ENCODE assay signal across 11 cellular contexts in the genomic region with DNA sequence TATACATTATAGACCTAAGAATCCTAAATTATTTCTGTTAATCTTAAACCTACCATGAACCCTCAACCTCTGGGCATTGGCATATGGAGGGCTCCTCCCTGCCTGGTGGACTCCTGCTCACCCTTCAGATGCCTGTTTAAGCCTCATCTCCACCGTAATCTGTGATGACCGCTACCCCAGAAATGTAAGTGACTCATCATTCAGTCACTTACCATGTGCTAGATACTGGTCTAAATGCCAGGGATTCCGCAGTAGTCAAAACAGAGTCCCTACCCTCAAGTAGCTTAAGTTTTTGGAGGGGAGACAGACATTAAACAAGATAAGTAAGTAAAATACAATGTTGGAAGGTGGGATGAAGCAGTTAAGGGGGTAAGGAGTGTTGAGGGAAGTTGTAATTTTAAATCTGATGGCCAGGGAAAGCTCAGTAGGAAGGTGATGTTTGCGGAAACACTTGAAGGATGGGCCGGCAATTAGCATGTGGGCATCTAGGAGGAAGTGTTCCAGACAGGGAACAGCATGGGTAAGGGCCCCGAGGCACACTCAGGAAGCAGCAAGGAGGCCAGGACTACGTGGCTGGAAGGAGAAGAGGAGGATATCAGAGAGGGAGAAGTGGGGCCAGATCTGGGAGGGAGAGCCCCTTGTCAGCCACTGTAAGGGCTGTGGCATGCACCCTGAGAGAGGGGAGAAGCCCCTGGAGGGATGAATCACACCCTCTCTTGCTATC.
DNase-seq lines count a peak whose midpoint lies in the region; ATAC-seq and TF ChIP-seq lines count a peak whose summit lies in the region.
"Had no signal": no experiment of that assay in that cellular context is flagged by ENCODE, and none has a peak within 500 bp of the region (broad histone marks: within the 10 kb centered on the region; RNA-seq: fewer than 3 reads in every experiment).

No MANE protein-coding gene starts in this region.

- H3K4ac ChIP-seq in neuronal stem cell (ENCODE audit: low read length): no peak overlapping the region

- H3K4me1 Mint-ChIP-seq in natural killer cell treated with Interleukin-12 subunit alpha and Interleukin-12 subunit beta and Interleukin-15 and Interleukin-18, amount 100 ng/mL, for 72 hours (ENCODE audit: low read depth in 2 of 2): peaks cover 20 to 24% of the 10 kb centered on the region in 2 donors
- no peaks in the 10 kb centered on the region for H3K4me1 Mint-ChIP-seq in natural killer cell

- peaks cover 22 to 26% of the 10 kb centered on the region in 2 donors for H3K4me1 ChIP-seq in neuronal stem cell (ENCODE audit: control insufficient read depth in 2 of 2, insufficient read depth in 1 of 2, low read depth in 1 of 2, low read length in 2 of 2)

- TF ChIP-seq CTCF in natural killer cell (IDR thresholded peaks at IDR 0.05): no peak
- TF ChIP-seq CTCF in choroid plexus epithelial cell (conservative IDR thresholded peaks at IDR 0.05; ENCODE audit: low read depth, low read length): no peak

- no peak overlapping the region for H2BK120ac ChIP-seq in neuronal stem cell (ENCODE audit: low read depth, low read length)

- H3K4me3 Mint-ChIP-seq in natural killer cell treated with Interleukin-12 subunit alpha and Interleukin-12 subunit beta and Interleukin-15 and Interleukin-18, amount 100 ng/mL, for 72 hours: peak overlapping the region; percentile 11
- H3K4me3 Mint-ChIP-seq in natural killer cell: no peak overlapping the region
- H3K4me3 Mint-ChIP-seq: B cell had no signal

- peak overlapping the region; percentile 11 to 65 for H3K27ac Mint-ChIP-seq in natural killer cell treated with Interleukin-12 subunit alpha and Interleukin-12 subunit beta and Interleukin-15 and Interleukin-18, amount 100 ng/mL, for 72 hours
- no peak overlapping the region for H3K27ac Mint-ChIP-seq in natural killer cell
- H3K27ac Mint-ChIP-seq: B cell had no signal

- intact Hi-C loops in natural killer cell (cut with micrococcal nuclease): no loop called here
- intact Hi-C loops in posterior vena cava (cut with DNase I): no loop called here

- no peak overlapping the region for H3K9ac ChIP-seq in neuronal stem cell (ENCODE audit: low read depth, low read length, poor library complexity)

- no peak overlapping the region for H3K4me3 ChIP-seq in choroid plexus epithelial cell (ENCODE audit: low read depth, low read length)
- H3K4me3 ChIP-seq in neuronal stem cell (ENCODE audit: low read length in 2 of 2): no peak overlapping the region
- H3K4me3 ChIP-seq: SK-N-MC had no signal

- H2AK5ac ChIP-seq in neuronal stem cell (ENCODE audit: low read depth, low read length): no peak overlapping the region

- no peak overlapping the region for H3K18ac ChIP-seq in neuronal stem cell (ENCODE audit: low read length)

- H3K36me3 Mint-ChIP-seq in natural killer cell treated with Interleukin-12 subunit alpha and Interleukin-12 subunit beta and Interleukin-15 and Interleukin-18, amount 100 ng/mL, for 72 hours: no peaks in the 10 kb centered on the region
- H3K36me3 Mint-ChIP-seq in natural killer cell: no peaks in the 10 kb centered on the region

- no peaks in the 10 kb centered on the region for H3K79me1 ChIP-seq in neuronal stem cell (ENCODE audit: low read depth, low read length)

- no peak overlapping the region for H3K14ac ChIP-seq in neuronal stem cell (ENCODE audit: low read length)

- H2AFZ ChIP-seq in neuronal stem cell (ENCODE audit: low read length): no peak overlapping the region

- H3K27me3 ChIP-seq in neuronal stem cell (ENCODE audit: control insufficient read depth in 3 of 3, insufficient read depth in 3 of 3, low read depth in 1 of 3, low read length in 3 of 3): no peaks in the 10 kb centered on the region

- no peak overlapping the region for H4K91ac ChIP-seq in neuronal stem cell (ENCODE audit: low read depth, low read length, poor library complexity)

- peaks cover 0 to 7% of the 10 kb centered on the region in 2 donors for H3K9me3 ChIP-seq in neuronal stem cell (replicated peaks in 1 of 2; ENCODE audit: control insufficient read depth in 2 of 2, insufficient read depth in 1 of 2, low read depth in 1 of 2, low read length in 2 of 2)

- no peak overlapping the region for H2BK12ac ChIP-seq in neuronal stem cell (ENCODE audit: low read length)

- no CpG with 5 or more reads among the region's 7 CpGs for WGBS in neuronal stem cell (ENCODE audit: extremely low coverage in 2 of 2, insufficient read length in 2 of 2, insufficient replicate concordance in 1 of 2), 2 donors

- no peak overlapping the region for H4K8ac ChIP-seq in neuronal stem cell (ENCODE audit: low read depth, low read length)

- H3K9me3 Mint-ChIP-seq in natural killer cell treated with Interleukin-12 subunit alpha and Interleukin-12 subunit beta and Interleukin-15 and Interleukin-18, amount 100 ng/mL, for 72 hours: no peaks in the 10 kb centered on the region
- no peaks in the 10 kb centered on the region for H3K9me3 Mint-ChIP-seq in natural killer cell

- H3K23ac ChIP-seq in neuronal stem cell (ENCODE audit: low read depth, low read length, poor library complexity): no peak overlapping the region

- no peak overlapping the region for H3K4me2 ChIP-seq in neuronal stem cell (ENCODE audit: insufficient read depth, low read length, poor library complexity, severe bottlenecking)

- no peak overlapping the region for H2BK5ac ChIP-seq in neuronal stem cell (ENCODE audit: low read length)

- no peak for ATAC-seq in natural killer cell treated with Interleukin-12 subunit alpha and Interleukin-12 subunit beta and Interleukin-15 and Interleukin-18, amount 100 ng/mL, for 72 hours
- no peak for ATAC-seq in natural killer cell
- no peak for ATAC-seq in GM21576 (IDR thresholded peaks at IDR 0.05; ENCODE audit: unreplicated experiment)

- no peaks in the 10 kb centered on the region for H3K36me3 ChIP-seq in neuronal stem cell (replicated peaks in 1 of 2; ENCODE audit: control insufficient read depth in 2 of 2, insufficient read depth in 2 of 2, low read length in 2 of 2)

- H2BK15ac ChIP-seq in neuronal stem cell (ENCODE audit: low read length): no peak overlapping the region

- no peaks in the 10 kb centered on the region for H3K27me3 Mint-ChIP-seq in natural killer cell treated with Interleukin-12 subunit alpha and Interleukin-12 subunit beta and Interleukin-15 and Interleukin-18, amount 100 ng/mL, for 72 hours
- H3K27me3 Mint-ChIP-seq in natural killer cell (ENCODE audit: low read depth in 2 of 2): no peaks in the 10 kb centered on the region
- H3K27me3 Mint-ChIP-seq: B cell had no signal

- no peak overlapping the region for H3K27ac ChIP-seq in neuronal stem cell (replicated peaks; ENCODE audit: low read length)
- H3K27ac ChIP-seq: SK-N-MC had no signal

- no peak for DNase-seq in natural killer cell treated with Interleukin-12 subunit alpha and Interleukin-12 subunit beta and Interleukin-15 and Interleukin-18, amount 100 ng/mL, for 72 hours (ENCODE audit: low spot score)
- DNase-seq in natural killer cell: no peak
- DNase-seq in choroid plexus epithelial cell (ENCODE audit: low read depth): peak; percentile 80
- DNase-seq in myocyte (ENCODE audit: low read depth): peak; percentile 85
- no peak for DNase-seq in neuronal stem cell (ENCODE audit: low spot score)
- no peak for DNase-seq in SIG-M5 (lab: John Stamatoyannopoulos, UW)
- no peak for DNase-seq in posterior vena cava (ENCODE audit: low spot score)
- DNase-seq: activated naive CD4-positive, alpha-beta T cell treated with Interleukin-2 at 50 U/mL for 16 hours had no signal

Comparison
In these comparisons a context has a peak if more than half of its experiments do, and no peak if none do; other contexts are left out.
1. H3K27ac Mint-ChIP-seq: peak in natural killer cell treated with Interleukin-12 subunit alpha and Interleukin-12 subunit beta and Interleukin-15 and Interleukin-18, amount 100 ng/mL, for 72 hours (2 of 2); none in natural killer cell (0 of 2).
2. DNase-seq: peak in choroid plexus epithelial cell (single experiment) and myocyte (single experiment); none in natural killer cell treated with Interleukin-12 subunit alpha and Interleukin-12 subunit beta and Interleukin-15 and Interleukin-18, amount 100 ng/mL, for 72 hours (single experiment), natural killer cell (single experiment), neuronal stem cell (single experiment), SIG-M5 (single experiment) and posterior vena cava (single experiment).